ENCODE assay signal across 12 cellular contexts in genomic region chr4:105352826-105353225, GRCh38.
A peak's percentile ranks its signal among the peaks of the same experiment; 100 is the strongest.
DNase-seq lines count a peak whose midpoint lies in the region; ATAC-seq and TF ChIP-seq lines count a peak whose summit lies in the region.
"Had no signal": no experiment of that assay in that cellular context is flagged by ENCODE, and none has a peak within 500 bp of the region (broad histone marks: within the 10 kb centered on the region; RNA-seq: fewer than 3 reads in every experiment).

No MANE protein-coding gene starts in this region.

- ATAC-seq in activated CD4-positive, alpha-beta T cell treated with anti-CD3 and anti-CD28 coated beads for 36 hours, result peak; percentile 81
- ATAC-seq in HG02588 (IDR thresholded peaks at IDR 0.05; ENCODE audit: unreplicated experiment) (peak; percentile 84), HG03439 (IDR thresholded peaks at IDR 0.05; ENCODE audit: unreplicated experiment) (no peak)

- H3K36me3 ChIP-seq in skeletal muscle tissue (ENCODE audit: control insufficient read depth in 3 of 3, insufficient read depth in 3 of 3, low read length in 3 of 3) (no peaks in the 10 kb centered on the region), osteoblast (ENCODE audit: insufficient read depth, low read length) (no peaks in the 10 kb centered on the region)
- H3K36me3 ChIP-seq: suprapubic skin, WERI-Rb-1 had no signal

- H3K79me2 ChIP-seq in osteoblast (ENCODE audit: insufficient read depth, low read length), result no peaks in the 10 kb centered on the region

- H3K9me3 Mint-ChIP-seq in activated CD4-positive, alpha-beta T cell treated with anti-CD3 and anti-CD28 coated beads for 36 hours (ENCODE audit: low read depth), result no peaks in the 10 kb centered on the region
- H3K9me3 Mint-ChIP-seq in activated CD4-positive, alpha-beta T cell treated with anti-CD3 and anti-CD28 coated beads, Interleukin-2, amount 10 ng/mL, durations not matched to agents 7 days and 5 days, result peaks cover 3% of the 10 kb centered on the region

- no peak overlapping the region for H2AFZ ChIP-seq in osteoblast (ENCODE audit: low read length)

- H3K4me1 Mint-ChIP-seq in activated CD4-positive, alpha-beta T cell treated with anti-CD3 and anti-CD28 coated beads for 36 hours, result peaks cover 16% of the 10 kb centered on the region
- peaks cover 4% of the 10 kb centered on the region for H3K4me1 Mint-ChIP-seq in activated CD4-positive, alpha-beta T cell treated with anti-CD3 and anti-CD28 coated beads, Interleukin-2, amount 10 ng/mL, durations not matched to agents 7 days and 5 days

- H3K27ac Mint-ChIP-seq in activated CD4-positive, alpha-beta T cell treated with anti-CD3 and anti-CD28 coated beads for 36 hours, result no peak overlapping the region
- no peak overlapping the region for H3K27ac Mint-ChIP-seq in activated CD4-positive, alpha-beta T cell treated with anti-CD3 and anti-CD28 coated beads, Interleukin-2, amount 10 ng/mL, durations not matched to agents 7 days and 5 days

- CTCF ChIA-PET in activated CD4-positive, alpha-beta T cell treated with anti-CD3 and anti-CD28 coated beads for 36 hours (lab: Charles Lee), result no interaction called here
- CTCF ChIA-PET in activated CD4-positive, alpha-beta T cell treated with anti-CD3 and anti-CD28 coated beads, Interleukin-2, amount 10 ng/mL, durations not matched to agents 7 days and 5 days (lab: Charles Lee), result interaction anchor here (0.7 to 2.8 kb wide), 3 partner anchors 8 to 191 kb away, joined by 3 to 11 read pairs (median 3); partner anchors contain the start of gene PPA2

- H4K20me1 ChIP-seq in osteoblast (ENCODE audit: insufficient read depth, low read length), result no peaks in the 10 kb centered on the region

- H3K4me3 ChIP-seq in skeletal muscle tissue (ENCODE audit: low read length in 3 of 3) (no peak overlapping the region), osteoblast (ENCODE audit: insufficient read depth, low read length) (no peak overlapping the region)
- H3K4me3 ChIP-seq: suprapubic skin had no signal

- H3K9ac ChIP-seq in skeletal muscle tissue (ENCODE audit: low read depth in 1 of 3, low read length in 3 of 3), result no peak overlapping the region

- H3K27ac ChIP-seq in skeletal muscle tissue (ENCODE audit: low read depth, low read length) (peak overlapping the region; percentile 8), osteoblast (ENCODE audit: low read depth, low read length) (no peak overlapping the region)
- H3K27ac ChIP-seq: suprapubic skin, WERI-Rb-1 had no signal

- DNase-seq in activated CD4-positive, alpha-beta T cell treated with anti-CD3 and anti-CD28 coated beads for 36 hours, result no peak
- DNase-seq in activated CD4-positive, alpha-beta T cell treated with anti-CD3 and anti-CD28 coated beads, Interleukin-2, amount 10 ng/mL, durations not matched to agents 7 days and 5 days, result no peak
- DNase-seq in M059J (ENCODE audit: low read depth) (peak; percentile 66), NCI-H146 treated with DMSO at 0.1 percent for 48 hours (lab: John Stamatoyannopoulos, UW; ENCODE audit: unreplicated experiment) (no peak), osteoblast (ENCODE audit: insufficient read length, low spot score, missing footprints) (no peak)
- DNase-seq: aorta, NCI-H146, WERI-Rb-1 had no signal

- intact Hi-C loops in activated CD4-positive, alpha-beta T cell treated with anti-CD3 and anti-CD28 coated beads for 36 hours (cut with DNase I, micrococcal nuclease), result no loop called here

- H3K27me3 ChIP-seq in skeletal muscle tissue (ENCODE audit: control insufficient read depth in 3 of 3, insufficient read depth in 3 of 3, low read length in 3 of 3) (no peaks in the 10 kb centered on the region), osteoblast (ENCODE audit: insufficient read depth, low read length) (no peaks in the 10 kb centered on the region)
- H3K27me3 ChIP-seq: suprapubic skin had no signal

- no peaks in the 10 kb centered on the region for H3K9me3 ChIP-seq in skeletal muscle tissue (ENCODE audit: control insufficient read depth in 3 of 3, low read length in 3 of 3)
- no peaks in the 10 kb centered on the region for H3K9me3 ChIP-seq in osteoblast (ENCODE audit: low read depth, low read length)
- H3K9me3 ChIP-seq: suprapubic skin had no signal

- no peak for TF ChIP-seq CTCF in osteoblast (IDR thresholded peaks at IDR 0.05; ENCODE audit: extremely low read depth, low read depth, low read length)

- H3K4me1 ChIP-seq in skeletal muscle tissue (ENCODE audit: control insufficient read depth in 3 of 3, insufficient read depth in 3 of 3, low read length in 3 of 3) (no peaks in the 10 kb centered on the region), osteoblast (ENCODE audit: insufficient read depth, low read length) (no peaks in the 10 kb centered on the region)
- H3K4me1 ChIP-seq: suprapubic skin had no signal

- no peak overlapping the region for H3K4me2 ChIP-seq in osteoblast (ENCODE audit: insufficient read depth, low read length)

- H3K27me3 Mint-ChIP-seq in activated CD4-positive, alpha-beta T cell treated with anti-CD3 and anti-CD28 coated beads for 36 hours, result no peaks in the 10 kb centered on the region
- no peaks in the 10 kb centered on the region for H3K27me3 Mint-ChIP-seq in activated CD4-positive, alpha-beta T cell treated with anti-CD3 and anti-CD28 coated beads, Interleukin-2, amount 10 ng/mL, durations not matched to agents 7 days and 5 days

- no peak overlapping the region for H3K4me3 Mint-ChIP-seq in activated CD4-positive, alpha-beta T cell treated with anti-CD3 and anti-CD28 coated beads for 36 hours
- H3K4me3 Mint-ChIP-seq in activated CD4-positive, alpha-beta T cell treated with anti-CD3 and anti-CD28 coated beads, Interleukin-2, amount 10 ng/mL, durations not matched to agents 7 days and 5 days, result no peak overlapping the region

- POLR2A ChIA-PET in activated CD4-positive, alpha-beta T cell treated with anti-CD3 and anti-CD28 coated beads for 36 hours (lab: Charles Lee), result no interaction called here
- POLR2A ChIA-PET in activated CD4-positive, alpha-beta T cell treated with anti-CD3 and anti-CD28 coated beads, Interleukin-2, amount 10 ng/mL, durations not matched to agents 7 days and 5 days (lab: Charles Lee), result no interaction called here

- no peaks in the 10 kb centered on the region for H3K36me3 Mint-ChIP-seq in activated CD4-positive, alpha-beta T cell treated with anti-CD3 and anti-CD28 coated beads for 36 hours (ENCODE audit: low read depth)
- H3K36me3 Mint-ChIP-seq in activated CD4-positive, alpha-beta T cell treated with anti-CD3 and anti-CD28 coated beads, Interleukin-2, amount 10 ng/mL, durations not matched to agents 7 days and 5 days (ENCODE audit: low read depth), result no peaks in the 10 kb centered on the region
